ENCODE assay signal across 19 cellular contexts in genomic region chr3:186220365-186220764, GRCh38.
DNase-seq lines count a peak whose midpoint lies in the region; ATAC-seq and TF ChIP-seq lines count a peak whose summit lies in the region.
"Had no signal": no experiment of that assay in that cellular context is flagged by ENCODE, and none has a peak within 500 bp of the region (broad histone marks: within the 10 kb centered on the region; RNA-seq: fewer than 3 reads in every experiment).

No MANE protein-coding gene starts in this region.

- peaks cover 10 to 16% of the 10 kb centered on the region in 2 donors for H3K27me3 Mint-ChIP-seq in natural killer cell treated with Interleukin-12 subunit alpha and Interleukin-12 subunit beta and Interleukin-15 and Interleukin-18, amount 100 ng/mL, for 72 hours
- peaks cover 7 to 16% of the 10 kb centered on the region in 2 donors for H3K27me3 Mint-ChIP-seq in natural killer cell (ENCODE audit: low read depth in 2 of 2)

- H3K27ac Mint-ChIP-seq in natural killer cell treated with Interleukin-12 subunit alpha and Interleukin-12 subunit beta and Interleukin-15 and Interleukin-18, amount 100 ng/mL, for 72 hours, result peak overlapping the region in 1 of 2 donors; percentile 59
- no peak overlapping the region for H3K27ac Mint-ChIP-seq in natural killer cell
- H3K27ac Mint-ChIP-seq: immature natural killer cell, mesothelial cell of epicardium had no signal

- H3K4me3 Mint-ChIP-seq in natural killer cell treated with Interleukin-12 subunit alpha and Interleukin-12 subunit beta and Interleukin-15 and Interleukin-18, amount 100 ng/mL, for 72 hours, result no peak overlapping the region
- H3K4me3 Mint-ChIP-seq in natural killer cell, result no peak overlapping the region
- H3K4me3 Mint-ChIP-seq: immature natural killer cell, mesothelial cell of epicardium had no signal

- H3K9me3 Mint-ChIP-seq in natural killer cell treated with Interleukin-12 subunit alpha and Interleukin-12 subunit beta and Interleukin-15 and Interleukin-18, amount 100 ng/mL, for 72 hours, result no peaks in the 10 kb centered on the region
- no peaks in the 10 kb centered on the region for H3K9me3 Mint-ChIP-seq in natural killer cell
- H3K9me3 Mint-ChIP-seq: immature natural killer cell, mesothelial cell of epicardium had no signal

- ATAC-seq in natural killer cell treated with Interleukin-12 subunit alpha and Interleukin-12 subunit beta and Interleukin-15 and Interleukin-18, amount 100 ng/mL, for 72 hours, result peak; percentile 66 to 80
- no peak for ATAC-seq in natural killer cell
- ATAC-seq in HG03439 (IDR thresholded peaks at IDR 0.05; ENCODE audit: unreplicated experiment), result no peak
- ATAC-seq in GM19452 (IDR thresholded peaks at IDR 0.05; ENCODE audit: unreplicated experiment), result no peak
- ATAC-seq in GM18519 (IDR thresholded peaks at IDR 0.05; ENCODE audit: low FRiP score, unreplicated experiment), result no peak
- ATAC-seq: GM12878 had no signal

- peaks cover 15 to 19% of the 10 kb centered on the region in 2 donors for H3K4me1 Mint-ChIP-seq in natural killer cell treated with Interleukin-12 subunit alpha and Interleukin-12 subunit beta and Interleukin-15 and Interleukin-18, amount 100 ng/mL, for 72 hours (ENCODE audit: low read depth in 2 of 2)
- no peaks in the 10 kb centered on the region for H3K4me1 Mint-ChIP-seq in natural killer cell
- H3K4me1 Mint-ChIP-seq: immature natural killer cell had no signal

- no peak for TF ChIP-seq CTCF in natural killer cell (IDR thresholded peaks at IDR 0.05)

- in situ Hi-C loops in SK-MEL-5 (cut with HindIII; ENCODE audit: low pct_unique_long_range_greater_than_20kb, low sequenced_read_pairs), result no loop called here

- DNase-seq in natural killer cell treated with Interleukin-12 subunit alpha and Interleukin-12 subunit beta and Interleukin-15 and Interleukin-18, amount 100 ng/mL, for 72 hours (ENCODE audit: low spot score), result no peak
- no peak for DNase-seq in natural killer cell
- DNase-seq in SK-MEL-5 (ENCODE audit: low read depth, low spot score), result peak; percentile 44
- DNase-seq in islet precursor cell, result peak; percentile 84
- DNase-seq in NCI-H2081 (lab: John Stamatoyannopoulos, UW), result no peak
- DNase-seq: activated CD4-positive, alpha-beta T cell treated with anti-CD3 and anti-CD28 coated beads, Interleukin-2, amount 50 U/mL, for 48 hours; activated gamma-delta T cell; DND-41; effector memory CD4-positive, alpha-beta T cell; immature natural killer cell; NCI-H187 treated with DMSO at 0.1 percent for 48 hours; NCI-H748 treated with DMSO at 0.1 percent for 48 hours; SHP77; T1000 had no signal

- H3K36me3 Mint-ChIP-seq in natural killer cell treated with Interleukin-12 subunit alpha and Interleukin-12 subunit beta and Interleukin-15 and Interleukin-18, amount 100 ng/mL, for 72 hours, result no peaks in the 10 kb centered on the region
- no peaks in the 10 kb centered on the region for H3K36me3 Mint-ChIP-seq in natural killer cell
- H3K36me3 Mint-ChIP-seq: immature natural killer cell, mesothelial cell of epicardium had no signal

- intact Hi-C loops in natural killer cell (cut with micrococcal nuclease), result no loop called here

Comparison
In these comparisons a context has a peak if more than half of its experiments do, and no peak if none do; other contexts are left out.
1. ATAC-seq: peak in natural killer cell treated with Interleukin-12 subunit alpha and Interleukin-12 subunit beta and Interleukin-15 and Interleukin-18, amount 100 ng/mL, for 72 hours (2 of 2); none in natural killer cell (0 of 3), HG03439 (single experiment), GM19452 (single experiment) and GM18519 (single experiment).
2. DNase-seq: peak in SK-MEL-5 (single experiment) and islet precursor cell (single experiment); none in natural killer cell treated with Interleukin-12 subunit alpha and Interleukin-12 subunit beta and Interleukin-15 and Interleukin-18, amount 100 ng/mL, for 72 hours (single experiment), natural killer cell (single experiment) and NCI-H2081 (0 of 2).